ENCODE assay signal across 8 cellular contexts in the genomic region with DNA sequence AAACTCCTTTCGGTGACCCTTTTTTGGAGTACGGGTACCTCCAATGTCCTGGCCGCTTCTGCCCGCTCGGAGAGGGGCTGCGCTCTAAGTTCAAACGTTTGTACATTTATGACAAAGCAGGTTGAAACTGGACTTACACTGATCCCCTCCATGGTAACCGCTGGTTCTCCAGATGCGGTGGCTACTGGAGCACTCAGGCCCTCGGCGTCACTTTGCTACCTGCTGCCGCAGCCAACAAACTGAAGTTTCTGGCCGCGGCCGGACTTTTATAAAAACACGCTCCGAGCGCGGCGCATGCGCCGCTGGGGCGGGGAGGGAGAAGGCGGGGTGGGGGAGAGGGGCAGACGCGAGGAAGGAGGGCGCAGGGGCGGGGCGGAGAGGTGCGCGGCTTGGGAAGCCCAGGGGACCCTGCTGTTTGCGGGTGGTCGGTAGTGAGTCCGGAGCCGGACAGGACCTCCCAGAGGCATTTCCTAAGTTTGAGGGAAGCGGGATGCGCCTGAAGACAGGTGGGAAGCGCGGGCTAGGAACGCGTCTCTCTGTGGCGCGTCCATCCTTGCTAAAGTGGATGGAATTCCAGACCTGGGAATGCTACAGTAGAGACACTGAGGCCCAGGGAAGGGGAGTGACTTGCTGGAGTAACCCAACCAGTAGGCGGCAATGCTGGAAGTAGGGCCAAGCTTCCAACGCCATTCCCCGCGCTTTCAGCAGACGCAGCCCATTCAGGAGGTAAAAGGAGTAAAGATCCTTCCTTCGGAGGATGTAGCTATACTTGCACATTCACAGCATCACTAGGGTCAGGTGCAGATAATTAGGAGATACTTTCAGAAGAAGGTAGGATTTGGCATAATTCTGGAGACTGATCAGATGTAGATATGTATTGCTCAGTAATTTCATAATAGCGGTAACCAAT. TPM values are rescaled to one million over a fixed set of nuclear protein-coding genes. Genes with fewer than 3 reads are reported as not detected.
DNase-seq lines count a peak whose midpoint lies in the region; ATAC-seq and TF ChIP-seq lines count a peak whose summit lies in the region.

A gene (minus strand): TSS at position 241 of the 910 bp plus-strand sequence. CDS start 89 bp downstream, at position 152.

- H3K4me3 ChIP-seq in GM12865 (ENCODE audit: low read depth, low read length) (peak within 1 kb of the TSS; percentile 80), endocrine pancreas (ENCODE audit: control insufficient read depth, insufficient read depth, low read length) (peak within 1 kb of the TSS; percentile 87)

- peak within 1 kb of the TSS; percentile 39 for H3K9ac ChIP-seq in endocrine pancreas (ENCODE audit: control insufficient read depth, insufficient read depth, low read length)

- no peak for TF ChIP-seq CTCF in GM12865 (IDR thresholded peaks at IDR 0.05; ENCODE audit: insufficient read depth, low read depth, low read length, missing control alignments)

- H3K4me1 ChIP-seq in endocrine pancreas (ENCODE audit: control insufficient read depth, insufficient read depth, low read length) = peaks cover 4% of the 10 kb centered on the region

- DNase-seq in GM12865 (ENCODE audit: low read depth) (peak; percentile 77), NCI-H526 treated with DMSO at 0.1 percent for 48 hours (lab: John Stamatoyannopoulos, UW) (peak; percentile 80), mucosa of gallbladder (ENCODE audit: low spot score) (peak; percentile 85)
- DNase-seq in activated CD8-positive, alpha-beta memory T cell treated with anti-CD3 and anti-CD28 coated beads for 24 hours = peak; percentile 94
- DNase-seq in stimulated activated CD8-positive, alpha-beta memory T cell treated with anti-CD3 and anti-CD28 coated beads, Interleukin-4, amount 100 ng/mL, for 24 hours (ENCODE audit: low read depth) = peak; percentile 79

- peaks cover 7% of the 10 kb centered on the region for H3K27me3 ChIP-seq in endocrine pancreas (ENCODE audit: control insufficient read depth, insufficient read depth, low read length)

- ATAC-seq in HG03139 (IDR thresholded peaks at IDR 0.05; ENCODE audit: unreplicated experiment) = peak; percentile 24
- ATAC-seq in HG03196 (IDR thresholded peaks at IDR 0.05; ENCODE audit: unreplicated experiment) = no peak

- H3K9me3 ChIP-seq in endocrine pancreas (ENCODE audit: control insufficient read depth, low read length) = no peaks in the 10 kb centered on the region

- no peaks in the 10 kb centered on the region for H3K36me3 ChIP-seq in endocrine pancreas (ENCODE audit: control insufficient read depth, insufficient read depth, low read length)

RNA-seq across cellular contexts. Expression of the gene that starts here (rescaled TPM):
- total RNA-seq in mucosa of gallbladder = 61.1 TPM
